In the genomic region with DNA sequence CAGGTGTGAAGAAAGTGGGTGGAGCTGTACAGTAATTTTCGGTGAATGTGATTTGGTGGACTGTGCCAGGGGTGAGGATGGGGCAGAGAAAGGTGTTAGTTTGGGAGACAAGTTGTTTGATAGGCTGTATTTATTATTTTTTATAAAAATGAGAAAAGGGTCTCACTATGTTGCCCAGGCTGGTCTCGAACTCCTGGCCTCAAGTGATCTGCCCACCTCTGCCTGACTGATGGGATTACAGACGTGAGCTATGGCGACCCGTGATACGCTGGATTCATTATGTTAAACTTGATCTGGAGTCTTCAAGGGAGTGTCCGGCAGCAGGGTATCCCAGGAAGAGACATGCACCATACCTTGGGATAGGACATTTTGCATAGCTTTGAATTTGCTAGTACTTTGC, we compare ENCODE assay signal across 11 cellular contexts. TPM values are rescaled to one million over a fixed set of nuclear protein-coding genes. Genes with fewer than 3 reads are reported as not detected.
A peak's percentile ranks its signal among the peaks of the same experiment; 100 is the strongest.
DNase-seq lines count a peak whose midpoint lies in the region; ATAC-seq lines count a peak whose summit lies in the region.
"Had no signal": no experiment of that assay in that cellular context is flagged by ENCODE, and none has a peak within 500 bp of the region (broad histone marks: within the 10 kb centered on the region; RNA-seq: fewer than 3 reads in every experiment).

No MANE protein-coding gene starts in this region.

- H3K27me3 ChIP-seq in subcutaneous abdominal adipose tissue (ENCODE audit: control insufficient read depth in 5 of 5, insufficient read depth in 4 of 5, low read length in 5 of 5): no peaks in the 10 kb centered on the region

- peak overlapping the region; percentile 83 for H3K27ac Mint-ChIP-seq in activated CD4-positive, alpha-beta T cell treated with anti-CD3 and anti-CD28 coated beads for 36 hours
- peak overlapping the region; percentile 81 for H3K27ac Mint-ChIP-seq in activated T-helper 1 cell treated with anti-CD3 and anti-CD28 coated beads, Interleukin-12 subunit alpha, Interleukin-12 subunit beta, Interleukin-2, Interleukin-4 antibody, amounts not matched to agents 30 ng/mL and 10 ng/mL and 1 ng/mL, durations not matched to agents 14 hours and 24 hours and 36 hours

- peak overlapping the region in 3 of 5 donors; percentile 84 to 98 (median 87) for H3K4me3 ChIP-seq in subcutaneous abdominal adipose tissue (ENCODE audit: low read depth in 1 of 5, low read length in 5 of 5)

- H3K36me3 ChIP-seq in subcutaneous abdominal adipose tissue (ENCODE audit: control insufficient read depth in 5 of 5, insufficient read depth in 5 of 5, low read length in 5 of 5): peaks cover 0 to 2% (median 0%) of the 10 kb centered on the region in 5 donors

- H3K9me3 Mint-ChIP-seq in activated CD4-positive, alpha-beta T cell treated with anti-CD3 and anti-CD28 coated beads for 36 hours (ENCODE audit: low read depth): no peaks in the 10 kb centered on the region
- no peaks in the 10 kb centered on the region for H3K9me3 Mint-ChIP-seq in activated T-helper 1 cell treated with anti-CD3 and anti-CD28 coated beads, Interleukin-12 subunit alpha, Interleukin-12 subunit beta, Interleukin-2, Interleukin-4 antibody, amounts not matched to agents 30 ng/mL and 10 ng/mL and 1 ng/mL, durations not matched to agents 14 hours and 24 hours and 36 hours

- no peaks in the 10 kb centered on the region for H3K27me3 Mint-ChIP-seq in activated CD4-positive, alpha-beta T cell treated with anti-CD3 and anti-CD28 coated beads for 36 hours
- H3K27me3 Mint-ChIP-seq in activated T-helper 1 cell treated with anti-CD3 and anti-CD28 coated beads, Interleukin-12 subunit alpha, Interleukin-12 subunit beta, Interleukin-2, Interleukin-4 antibody, amounts not matched to agents 30 ng/mL and 10 ng/mL and 1 ng/mL, durations not matched to agents 14 hours and 24 hours and 36 hours (ENCODE audit: insufficient read depth): no peaks in the 10 kb centered on the region

- no peak for DNase-seq in activated CD4-positive, alpha-beta T cell treated with anti-CD3 and anti-CD28 coated beads for 36 hours
- no peak for DNase-seq in activated CD4-positive, alpha-beta T cell treated with anti-CD3 and anti-CD28 coated beads for 4 hours
- DNase-seq in activated T-helper 1 cell treated with anti-CD3 and anti-CD28 coated beads, Interleukin-12 subunit alpha, Interleukin-12 subunit beta, Interleukin-2, Interleukin-4 antibody, amounts not matched to agents 30 ng/mL and 10 ng/mL and 1 ng/mL, durations not matched to agents 14 hours and 24 hours and 36 hours (ENCODE audit: low spot score): no peak
- peak; percentile 41 for DNase-seq in islet precursor cell
- no peak for DNase-seq in stimulated activated naive CD4-positive, alpha-beta T cell (lab: John Stamatoyannopoulos, UW)
- DNase-seq: activated CD4-positive, alpha-beta T cell treated with anti-CD3 and anti-CD28 coated beads for 48 hours; MV-4-11; stimulated activated CD8-positive, alpha-beta memory T cell treated with anti-CD3 and anti-CD28 coated beads, Interleukin-4, amount 100 ng/mL, for 48 hours had no signal

- peaks cover 8% of the 10 kb centered on the region for H3K36me3 Mint-ChIP-seq in activated CD4-positive, alpha-beta T cell treated with anti-CD3 and anti-CD28 coated beads for 36 hours (ENCODE audit: low read depth)
- peaks cover 6% of the 10 kb centered on the region for H3K36me3 Mint-ChIP-seq in activated T-helper 1 cell treated with anti-CD3 and anti-CD28 coated beads, Interleukin-12 subunit alpha, Interleukin-12 subunit beta, Interleukin-2, Interleukin-4 antibody, amounts not matched to agents 30 ng/mL and 10 ng/mL and 1 ng/mL, durations not matched to agents 14 hours and 24 hours and 36 hours (ENCODE audit: low read depth)

- CTCF ChIA-PET in activated CD4-positive, alpha-beta T cell treated with anti-CD3 and anti-CD28 coated beads for 36 hours (lab: Charles Lee): interaction anchor here (0.7 kb wide), 1 partner anchor 160 kb away, joined by 3 read pairs; no protein-coding TSS in a partner anchor

- H3K4me3 Mint-ChIP-seq in activated CD4-positive, alpha-beta T cell treated with anti-CD3 and anti-CD28 coated beads for 36 hours: peak overlapping the region; percentile 88
- peak overlapping the region; percentile 88 for H3K4me3 Mint-ChIP-seq in activated T-helper 1 cell treated with anti-CD3 and anti-CD28 coated beads, Interleukin-12 subunit alpha, Interleukin-12 subunit beta, Interleukin-2, Interleukin-4 antibody, amounts not matched to agents 30 ng/mL and 10 ng/mL and 1 ng/mL, durations not matched to agents 14 hours and 24 hours and 36 hours

- intact Hi-C loops in activated CD4-positive, alpha-beta T cell treated with anti-CD3 and anti-CD28 coated beads for 36 hours (cut with DNase I, micrococcal nuclease): loop anchor here (1.0 to 10.0 kb wide), 7 partner anchors 27 to 1200 kb away; no protein-coding TSS in a partner anchor
- intact Hi-C loops in activated T-helper 1 cell treated with anti-CD3 and anti-CD28 coated beads, Interleukin-12 subunit alpha, Interleukin-12 subunit beta, Interleukin-2, Interleukin-4 antibody, amounts not matched to agents 30 ng/mL and 10 ng/mL and 1 ng/mL, durations not matched to agents 14 hours and 24 hours and 36 hours (cut with micrococcal nuclease): loop anchor here (2.0 kb wide), 1 partner anchor 215 kb away; no protein-coding TSS in a partner anchor

- H3K9ac ChIP-seq in subcutaneous abdominal adipose tissue (ENCODE audit: low read length in 5 of 5): no peak overlapping the region

- peaks cover 63% of the 10 kb centered on the region for H3K4me1 Mint-ChIP-seq in activated CD4-positive, alpha-beta T cell treated with anti-CD3 and anti-CD28 coated beads for 36 hours
- H3K4me1 Mint-ChIP-seq in activated T-helper 1 cell treated with anti-CD3 and anti-CD28 coated beads, Interleukin-12 subunit alpha, Interleukin-12 subunit beta, Interleukin-2, Interleukin-4 antibody, amounts not matched to agents 30 ng/mL and 10 ng/mL and 1 ng/mL, durations not matched to agents 14 hours and 24 hours and 36 hours (ENCODE audit: low read depth): peaks cover 47% of the 10 kb centered on the region

- H3K9me3 ChIP-seq in subcutaneous abdominal adipose tissue (ENCODE audit: control insufficient read depth in 5 of 5, low read length in 5 of 5): no peaks in the 10 kb centered on the region

- POLR2A ChIA-PET in activated CD4-positive, alpha-beta T cell treated with anti-CD3 and anti-CD28 coated beads for 36 hours (lab: Charles Lee): interaction anchor here (0.7 kb wide), 1 partner anchor 596 kb away, joined by 3 read pairs; no protein-coding TSS in a partner anchor

- H3K27ac ChIP-seq in subcutaneous abdominal adipose tissue (ENCODE audit: low read depth, low read length): peak overlapping the region; percentile 78

- no peak for ATAC-seq in activated CD4-positive, alpha-beta T cell treated with anti-CD3 and anti-CD28 coated beads for 36 hours
- ATAC-seq in GM18870 (IDR thresholded peaks at IDR 0.05; ENCODE audit: unreplicated experiment) (no peak), HG03521 (IDR thresholded peaks at IDR 0.05; ENCODE audit: unreplicated experiment) (no peak)

- H3K4me1 ChIP-seq in subcutaneous abdominal adipose tissue (ENCODE audit: control insufficient read depth in 5 of 5, insufficient read depth in 5 of 5, low read length in 5 of 5): peaks cover 2 to 23% (median 23%) of the 10 kb centered on the region in 5 donors

RNA-seq across cellular contexts. Expression of a gene that starts 1.3 kb away (rescaled TPM):
- 10 to 100 TPM; 20.0 to 20.9 TPM for total RNA-seq in activated CD4-positive, alpha-beta T cell treated with anti-CD3 and anti-CD28 coated beads for 36 hours
- total RNA-seq in activated T-helper 1 cell treated with anti-CD3 and anti-CD28 coated beads, Interleukin-12 subunit alpha, Interleukin-12 subunit beta, Interleukin-2, Interleukin-4 antibody, amounts not matched to agents 30 ng/mL and 10 ng/mL and 1 ng/mL, durations not matched to agents 14 hours and 24 hours and 36 hours: 24.6 and 26.9 TPM in 2 replicates
